In genomic region chr5:43389679-43390329, GRCh38 we compare ENCODE assay signal across 8 cellular contexts. TPM values are rescaled to one million over a fixed set of nuclear protein-coding genes. Genes with fewer than 3 reads are reported as not detected.
DNase-seq lines count a peak whose midpoint lies in the region; ATAC-seq and TF ChIP-seq lines count a peak whose summit lies in the region.

No MANE protein-coding gene starts in this region.

- H3K36me3 Mint-ChIP-seq in Calu3 (ENCODE audit: insufficient read depth, unreplicated experiment) = no peaks in the 10 kb centered on the region
- H3K36me3 Mint-ChIP-seq in neural crest cell (ENCODE audit: low read depth) = no peaks in the 10 kb centered on the region

- H3K27me3 ChIP-seq in upper lobe of right lung = no peaks in the 10 kb centered on the region

- H3K4me3 Mint-ChIP-seq in Calu3 (ENCODE audit: low read depth, unreplicated experiment) = no peak overlapping the region
- no peak overlapping the region for H3K4me3 Mint-ChIP-seq in neural crest cell

- H3K4me3 ChIP-seq in fibroblast of mammary gland (ENCODE audit: control insufficient read depth, low read depth, low read length) = no peak overlapping the region
- no peak overlapping the region for H3K4me3 ChIP-seq in upper lobe of right lung

- peak; percentile 83 for TF ChIP-seq RAD21 in Ishikawa (IDR thresholded peaks at IDR 0.05; ENCODE audit: low read depth)

- TF ChIP-seq CTCF in Calu3 (IDR thresholded peaks at IDR 0.05; ENCODE audit: unreplicated experiment) = peak; percentile 80
- peak; percentile 91 for TF ChIP-seq CTCF in fibroblast of mammary gland (conservative IDR thresholded peaks at IDR 0.05; ENCODE audit: control insufficient read depth, insufficient read depth, low read depth, low read length)
- TF ChIP-seq CTCF in neural crest cell (conservative IDR thresholded peaks at IDR 0.05) = peak; percentile 99
- TF ChIP-seq CTCF in upper lobe of right lung (IDR thresholded peaks at IDR 0.05) = peak; percentile 87

- intact Hi-C loops in Calu3 (cut with micrococcal nuclease; ENCODE audit: unreplicated experiment) = loop anchor here (1.0 kb wide), 3 partner anchors 84 to 163 kb away; no protein-coding TSS in a partner anchor
- intact Hi-C loops in upper lobe of right lung (cut with DNase I) = no loop called here

- H3K4me1 Mint-ChIP-seq in Calu3 (ENCODE audit: low read depth, unreplicated experiment) (no peaks in the 10 kb centered on the region), neural crest cell (no peaks in the 10 kb centered on the region)

- H3K36me3 ChIP-seq in upper lobe of right lung = no peaks in the 10 kb centered on the region

- peak; percentile 75 for DNase-seq in Calu3
- DNase-seq in NOMO-1 treated with dmso at 0.1 percent for 144 hours (lab: John Stamatoyannopoulos, UW; ENCODE audit: unreplicated experiment) = peak; percentile 98
- peak; percentile 21 for DNase-seq in activated T-cell treated with anti-CD3 and anti-CD28 coated beads, Interleukin-2, amount 50 U/mL, for 1 hour
- peak; percentile 95 for DNase-seq in fibroblast of mammary gland (ENCODE audit: low read depth)
- DNase-seq in neural crest cell (ENCODE audit: low read depth, low spot score) = peak; percentile 41
- no peak for DNase-seq in upper lobe of right lung

- H3K27me3 Mint-ChIP-seq in Calu3 (ENCODE audit: unreplicated experiment) (no peaks in the 10 kb centered on the region), neural crest cell (ENCODE audit: low read depth) (peaks cover 2% of the 10 kb centered on the region)

- no TSS peak for BruUV-seq in Calu3 (replicated peaks; lab: Mats Ljungman, UMichigan)

- TF ChIP-seq EP300 in Ishikawa (IDR thresholded peaks at IDR 0.05; ENCODE audit: borderline replicate concordance) = no peak

- H3K9me3 ChIP-seq in upper lobe of right lung = no peaks in the 10 kb centered on the region

- H3K9me3 Mint-ChIP-seq in Calu3 (ENCODE audit: low read depth, unreplicated experiment) (no peaks in the 10 kb centered on the region), neural crest cell (no peaks in the 10 kb centered on the region)

- H3K27ac Mint-ChIP-seq in Calu3 (ENCODE audit: unreplicated experiment) (no peak overlapping the region), neural crest cell (ENCODE audit: unreplicated experiment) (no peak overlapping the region)

- CTCF ChIA-PET in Calu3 (lab: Charles Lee) = interaction anchor here (0.5 to 2.6 kb wide), 16 partner anchors 26 to 284 kb away, joined by 3 to 23 read pairs (median 3); partner anchors contain the start of genes HMGCS1, NIM1K and TMEM267

- H3K4me1 ChIP-seq in upper lobe of right lung = no peaks in the 10 kb centered on the region

- H3K27ac ChIP-seq in upper lobe of right lung = no peak overlapping the region

- ATAC-seq in GM21423 (IDR thresholded peaks at IDR 0.05; ENCODE audit: unreplicated experiment) = peak; percentile 66
- peak; percentile 99 for ATAC-seq in upper lobe of right lung

TF ChIP-seq in Ishikawa, 13 proteins besides CTCF, POLR2A, EP300 and RAD21:
- peak; percentile 50; the same call in 1 of the 2 replicates for TF ChIP-seq CEBPB (IDR thresholded peaks at IDR 0.05)
- no peak for TF ChIP-seq NFIC (IDR thresholded peaks at IDR 0.05)
TF ChIP-seq in Ishikawa: peak in this region for 1.

RNA-seq across cellular contexts. Expression of gene CCL28, which starts 22.4 kb away (rescaled TPM):
- 9.9 and 12.2 TPM in 2 replicates for total RNA-seq in Calu3 (2022)
- not detected in 2 replicates for total RNA-seq in neural crest cell
- total RNA-seq in upper lobe of right lung = 7.7 TPM
